7 cellular contexts compared by ENCODE assay signal in genomic region chr17:16839242-16840175, GRCh38.
DNase-seq lines count a peak whose midpoint lies in the region; ATAC-seq and TF ChIP-seq lines count a peak whose summit lies in the region.
"Not testable (repeated sequence)": the region's sequence is repeated elsewhere in the genome, so short reads cannot be mapped to it uniquely, and the experiment has no call there.

No MANE protein-coding gene starts in this region.

- POLR2A ChIA-PET in activated B cell treated with CpG ODN at 0.5 μM for 24 hours (lab: Charles Lee): not testable (repeated sequence)

- not testable (repeated sequence) for H3K79me1 ChIP-seq in trophoblast cell (ENCODE audit: low read length)

- H3K4me2 ChIP-seq in trophoblast cell (ENCODE audit: low read length): not testable (repeated sequence)

- not testable (repeated sequence) for H3K14ac ChIP-seq in trophoblast cell (ENCODE audit: low read length)

- H4K91ac ChIP-seq in trophoblast cell (ENCODE audit: low read depth, low read length): peak overlapping the region; percentile 6

- H3K4ac ChIP-seq in trophoblast cell (ENCODE audit: low read depth, low read length): not testable (repeated sequence)

- CTCF ChIA-PET in activated B cell treated with CpG ODN at 0.5 μM for 24 hours (lab: Charles Lee): not testable (repeated sequence)

- H4K12ac ChIP-seq in trophoblast cell (ENCODE audit: low read depth, low read length): not testable (repeated sequence)

- not testable (repeated sequence) for H3K9me3 ChIP-seq in right cardiac atrium (ENCODE audit: control insufficient read depth, low read length); lower lobe of right lung; trophoblast cell (ENCODE audit: insufficient read depth, low read depth, low read length); aorta (ENCODE audit: control insufficient read depth, low read length)

- H2BK120ac ChIP-seq in trophoblast cell (ENCODE audit: insufficient read depth, low read length, poor library complexity): not testable (repeated sequence)

- H3K27ac Mint-ChIP-seq in activated B cell treated with CpG ODN at 0.5 μM for 24 hours; stimulated activated memory B cell treated with anti-CD40 and anti-IgM and Interleukin-4, amounts not matched to agents 10 μg/mL and 1 μg/mL and 100 μg/mL, for 72 hours: not testable (repeated sequence)

- H3K9ac ChIP-seq in trophoblast cell (ENCODE audit: low read length): not testable (repeated sequence)

- not testable (repeated sequence) for H3K27ac ChIP-seq in right cardiac atrium (ENCODE audit: low read length); lower lobe of right lung; trophoblast cell (ENCODE audit: low read depth, low read length); aorta (ENCODE audit: low read depth in 1 of 2, low read length in 2 of 2)

- intact Hi-C loops in activated B cell treated with CpG ODN at 0.5 μM for 24 hours (cut with micrococcal nuclease); right cardiac atrium (cut with DNase I); lower lobe of right lung (cut with DNase I); aorta (cut with DNase I): not testable (repeated sequence)

- not testable (repeated sequence) for H3K4me3 Mint-ChIP-seq in activated B cell treated with CpG ODN at 0.5 μM for 24 hours; stimulated activated memory B cell treated with anti-CD40 and anti-IgM and Interleukin-4, amounts not matched to agents 10 μg/mL and 1 μg/mL and 100 μg/mL, for 72 hours

- DNase-seq in activated B cell treated with CpG ODN at 0.5 μM for 24 hours (peak; percentile 7), right cardiac atrium (peak in 1 of 3 donors; percentile 5), aorta (peak in 1 of 2 donors; percentile 30)
- not testable (repeated sequence) for DNase-seq in lower lobe of right lung, trophoblast cell

- H3K27me3 ChIP-seq in right cardiac atrium (ENCODE audit: control insufficient read depth, insufficient read depth); lower lobe of right lung (ENCODE audit: low read depth); trophoblast cell (ENCODE audit: insufficient read depth, low read length); aorta (ENCODE audit: control insufficient read depth in 1 of 2, insufficient read depth in 2 of 2, low read length in 1 of 2): not testable (repeated sequence)

- not testable (repeated sequence) for H3K4me3 ChIP-seq in right cardiac atrium (ENCODE audit: low read length); lower lobe of right lung; trophoblast cell (ENCODE audit: low read depth, low read length); aorta (ENCODE audit: low read length in 2 of 2)

- not testable (repeated sequence) for H3K79me2 ChIP-seq in trophoblast cell (ENCODE audit: control insufficient read depth, insufficient read depth, low read length, poor library complexity)

- not testable (repeated sequence) for H3K27me3 Mint-ChIP-seq in activated B cell treated with CpG ODN at 0.5 μM for 24 hours; stimulated activated memory B cell treated with anti-CD40 and anti-IgM and Interleukin-4, amounts not matched to agents 10 μg/mL and 1 μg/mL and 100 μg/mL, for 72 hours

- H2AFZ ChIP-seq in trophoblast cell (ENCODE audit: insufficient read depth, low read length, poor library complexity): not testable (repeated sequence)

- H3K36me3 ChIP-seq in lower lobe of right lung; trophoblast cell (ENCODE audit: control insufficient read depth in 1 of 2, insufficient read depth in 2 of 2, low read length in 2 of 2); aorta (ENCODE audit: control insufficient read depth in 1 of 2, insufficient read depth in 2 of 2, low read length in 1 of 2): not testable (repeated sequence)

- not testable (repeated sequence) for H3K36me3 Mint-ChIP-seq in activated B cell treated with CpG ODN at 0.5 μM for 24 hours (ENCODE audit: low read depth); stimulated activated memory B cell treated with anti-CD40 and anti-IgM and Interleukin-4, amounts not matched to agents 10 μg/mL and 1 μg/mL and 100 μg/mL, for 72 hours

- not testable (repeated sequence) for H3K9me3 Mint-ChIP-seq in activated B cell treated with CpG ODN at 0.5 μM for 24 hours; stimulated activated memory B cell treated with anti-CD40 and anti-IgM and Interleukin-4, amounts not matched to agents 10 μg/mL and 1 μg/mL and 100 μg/mL, for 72 hours

- H4K8ac ChIP-seq in trophoblast cell (ENCODE audit: low read depth, low read length): not testable (repeated sequence)

- H3K18ac ChIP-seq in trophoblast cell (ENCODE audit: low read length): not testable (repeated sequence)

- not testable (repeated sequence) for H2BK5ac ChIP-seq in trophoblast cell (ENCODE audit: low read depth, low read length, poor library complexity)

- not testable (repeated sequence) for H3K4me1 ChIP-seq in right cardiac atrium (ENCODE audit: control insufficient read depth, insufficient read depth, low read length); lower lobe of right lung; trophoblast cell (ENCODE audit: control insufficient read depth in 1 of 2, insufficient read depth in 2 of 2, low read length in 2 of 2); aorta (ENCODE audit: control insufficient read depth in 1 of 2, insufficient read depth in 2 of 2, low read length in 2 of 2)

- not testable (repeated sequence) for H3K23ac ChIP-seq in trophoblast cell (ENCODE audit: low read length)

- WGBS in right cardiac atrium: 68% methylated on average over 4 of the region's 16 CpGs
- no CpG with 5 or more reads among the region's 16 CpGs for WGBS in trophoblast cell (ENCODE audit: extremely low coverage, insufficient coverage, insufficient read length)
- 85 to 86% methylated on average over 3 to 4 of the region's 16 CpGs for WGBS in aorta, 2 donors

- not testable (repeated sequence) for H2AK5ac ChIP-seq in trophoblast cell (ENCODE audit: low read length)

- not testable (repeated sequence) for H3K4me1 Mint-ChIP-seq in activated B cell treated with CpG ODN at 0.5 μM for 24 hours; stimulated activated memory B cell treated with anti-CD40 and anti-IgM and Interleukin-4, amounts not matched to agents 10 μg/mL and 1 μg/mL and 100 μg/mL, for 72 hours

- ATAC-seq in activated B cell treated with CpG ODN at 0.5 μM for 24 hours (ENCODE audit: low read depth): not testable (repeated sequence)
- ATAC-seq in esophagus mucosa (peak; percentile 21), right cardiac atrium (peak; percentile 16 to 25), lower lobe of right lung (peak; percentile 18 to 40), aorta (ENCODE audit: low FRiP score) (peak; percentile 33)
- peak; percentile 53 for ATAC-seq in stimulated activated memory B cell treated with anti-CD40 and anti-IgM and Interleukin-4, amounts not matched to agents 10 μg/mL and 1 μg/mL and 100 μg/mL, for 72 hours

- not testable (repeated sequence) for H2BK12ac ChIP-seq in trophoblast cell (ENCODE audit: low read length)

- TF ChIP-seq CTCF in activated B cell treated with CpG ODN at 0.5 μM for 24 hours (IDR thresholded peaks at IDR 0.05); lower lobe of right lung (IDR thresholded peaks at IDR 0.05): not testable (repeated sequence)
